ENCODE assay signal across 7 cellular contexts in the genomic region with DNA sequence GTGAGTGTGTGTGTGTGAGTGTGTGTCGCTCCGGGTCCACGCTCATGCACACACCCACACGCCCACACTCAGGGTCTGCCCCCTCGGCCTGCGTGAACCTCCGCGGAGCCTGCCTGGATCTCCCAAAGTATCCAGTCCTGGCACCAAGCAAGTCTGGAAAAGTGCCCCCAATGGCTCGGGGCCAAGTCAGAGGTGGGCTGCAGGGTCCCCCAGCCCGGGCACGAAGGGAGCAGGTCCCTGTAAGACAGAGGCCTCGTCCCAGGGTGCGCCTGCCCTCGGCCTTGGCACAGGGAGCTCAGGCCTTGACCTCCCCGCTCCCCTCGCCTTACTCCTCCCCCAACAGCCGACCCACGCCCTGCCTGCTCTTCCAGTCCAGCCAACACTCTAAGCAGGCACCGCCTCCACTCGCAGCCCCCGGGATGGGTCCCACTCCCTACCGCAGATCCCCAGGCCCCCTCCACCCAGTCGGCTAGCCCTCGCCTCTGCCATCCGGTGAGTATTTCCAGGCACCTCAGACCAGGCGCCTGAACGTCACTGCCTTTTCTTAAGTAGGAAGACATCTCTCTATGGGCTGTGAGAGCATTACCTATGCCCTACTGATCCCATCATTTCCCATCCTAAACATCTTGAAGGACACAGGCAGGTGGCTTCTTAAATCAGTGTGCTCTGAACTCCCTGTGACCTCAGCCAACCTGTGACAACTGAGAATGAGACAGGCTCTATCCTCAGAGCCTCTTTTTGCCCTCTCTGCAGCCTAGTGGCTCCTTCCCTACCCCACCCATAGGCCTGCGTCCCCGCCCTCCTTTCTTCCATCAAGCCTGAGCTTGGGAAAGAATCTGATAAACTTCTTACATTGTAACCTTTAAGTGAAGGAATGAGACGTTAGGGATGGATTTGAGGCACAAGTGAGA. TPM values are rescaled to one million over a fixed set of nuclear protein-coding genes. Genes with fewer than 3 reads are reported as not detected.
A peak's percentile ranks its signal among the peaks of the same experiment; 100 is the strongest.
DNase-seq lines count a peak whose midpoint lies in the region; ATAC-seq lines count a peak whose summit lies in the region.

No MANE protein-coding gene starts in this region.

- peak; percentile 7 for ATAC-seq in GM21786 (IDR thresholded peaks at IDR 0.05; ENCODE audit: unreplicated experiment)
- ATAC-seq in naive B cell (ENCODE audit: low read depth in 2 of 2) = peak; percentile 49 to 54

- peak overlapping the region; percentile 56 to 84 for H3K4me3 ChIP-seq in esophagus (ENCODE audit: low read depth in 1 of 2, low read length in 2 of 2)

- H3K4me3 Mint-ChIP-seq in naive B cell = peak overlapping the region; percentile 83 to 91 (median 85)

- H3K9me3 ChIP-seq in esophagus (ENCODE audit: control insufficient read depth in 2 of 2, insufficient read depth in 1 of 2, low read depth in 1 of 2, low read length in 1 of 2) = no peaks in the 10 kb centered on the region

- no peaks in the 10 kb centered on the region for H3K36me3 Mint-ChIP-seq in naive B cell

- H3K4me1 Mint-ChIP-seq in naive B cell = peaks cover 5 to 12% (median 6%) of the 10 kb centered on the region in 3 donors

- no peaks in the 10 kb centered on the region for H3K9me3 Mint-ChIP-seq in naive B cell

- H3K27ac ChIP-seq in esophagus (ENCODE audit: low read depth in 2 of 2, low read length in 1 of 2) = peak overlapping the region; percentile 88 to 97

- WGBS in esophagus, 2 donors = 14 to 20% methylated on average over 29 to 30 of the region's 30 CpGs

- DNase-seq in RKO (ENCODE audit: low spot score) (peak; percentile 22), naive B cell (no peak), putamen (ENCODE audit: low spot score) (no peak), HK-2 (ENCODE audit: unreplicated experiment) (no peak)
- DNase-seq in stimulated activated CD4-positive, alpha-beta T cell treated with anti-CD3 and anti-CD28 coated beads, Interleukin-12 subunit alpha, Interleukin-12 subunit beta, amount 100 ng/mL, for 4 hours = no peak

- no peaks in the 10 kb centered on the region for H3K27me3 Mint-ChIP-seq in naive B cell

- H3K36me3 ChIP-seq in esophagus (ENCODE audit: control insufficient read depth in 2 of 2, insufficient read depth in 2 of 2, low read length in 1 of 2) = peaks cover 4 to 5% of the 10 kb centered on the region in 2 donors

- peaks cover 0 to 6% of the 10 kb centered on the region in 2 donors for H3K4me1 ChIP-seq in esophagus (ENCODE audit: control insufficient read depth in 2 of 2, insufficient read depth in 2 of 2, low read length in 1 of 2)

- no peaks in the 10 kb centered on the region for H3K27me3 ChIP-seq in esophagus (ENCODE audit: control insufficient read depth in 1 of 2, insufficient read depth in 2 of 2, low read length in 2 of 2)

- H3K27ac Mint-ChIP-seq in naive B cell = peak overlapping the region in 3 of 6 donors; percentile 72 to 92 (median 82)

RNA-seq across cellular contexts. Expression of a gene that starts 0.7 kb away (rescaled TPM):
- polyA plus RNA-seq in esophagus (10 to 100 TPM; 13.5 to 21.4 TPM), naive B cell (ENCODE audit: low read depth in 6 of 6) (under 1 TPM in 2 of 6 donors, not detected in 4; 0.16 to 0.43 TPM)

RNA-seq across cellular contexts. Expression of a gene that starts 11.7 kb away (rescaled TPM):
- polyA plus RNA-seq in esophagus (under 1 TPM; 0.20 to 0.21 TPM), naive B cell (ENCODE audit: low read depth in 6 of 6) (1 to 10 TPM; 4.0 to 7.9 (median 6.2) TPM)

Comparison
In these comparisons a context has a peak if more than half of its experiments do, and no peak if none do; other contexts are left out.
1. RNA of a gene that starts 0.7 kb away (polyA plus RNA-seq): 13.5 to 21.4 TPM in esophagus; 0.16 to 0.43 TPM in naive B cell; every median in the first group is over 10 times any median in the second.
2. RNA of a gene that starts 11.7 kb away (polyA plus RNA-seq): 4.0 to 7.9 TPM in naive B cell; 0.20 to 0.21 TPM in esophagus; every median in the first group is over 4 times any median in the second.